In the genomic region with DNA sequence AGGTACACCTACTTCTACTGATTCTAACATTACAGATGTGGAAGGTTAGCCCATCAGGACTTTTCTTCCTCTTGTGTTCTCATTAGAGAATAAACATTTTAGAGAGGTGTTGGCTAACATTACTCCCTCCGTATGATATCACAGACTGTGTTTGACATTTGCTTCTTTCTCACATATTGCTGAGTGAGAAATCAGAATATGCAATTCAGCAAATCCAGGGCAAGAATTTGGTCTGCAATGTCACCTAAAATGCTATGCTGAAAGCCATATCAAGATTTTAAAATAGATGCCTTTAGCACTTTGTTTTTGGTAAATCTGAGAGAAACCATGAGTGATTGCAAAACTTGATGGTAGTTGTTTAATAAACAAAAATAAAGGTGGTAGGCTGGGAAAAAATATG, we compare ENCODE assay signal across 8 cellular contexts.
"Had no signal": no experiment of that assay in that cellular context is flagged by ENCODE, and none has a peak within 500 bp of the region (broad histone marks: within the 10 kb centered on the region; RNA-seq: fewer than 3 reads in every experiment).

No MANE protein-coding gene starts in this region.

- DNase-seq: GDM1, GF-D8 had no signal

- FAIRE-seq: G401.6, GM12878, GM12891, GM12892, GM18507, GM19239 had no signal

- H3K4me3 ChIP-seq: GM12878 had no signal

- ATAC-seq: GM12878 had no signal
